8 cellular contexts compared by ENCODE assay signal in genomic region chr5:169583424-169584215, GRCh38. TPM values are rescaled to one million over a fixed set of nuclear protein-coding genes. Genes with fewer than 3 reads are reported as not detected.
DNase-seq lines count a peak whose midpoint lies in the region; ATAC-seq, FAIRE-seq and TF ChIP-seq lines count a peak whose summit lies in the region.

Gene SPDL1, plus strand, starts transcription at chr5:169583773. Its CDS starts 4,644 bp downstream, at chr5:169588417.

- no peaks in the 10 kb centered on the region for H3K36me3 ChIP-seq in adrenal gland (replicated peaks in 1 of 2)
- H3K36me3 ChIP-seq in heart left ventricle: peaks cover 0 to 5% (median 4%) of the 10 kb centered on the region in 9 donors
- peaks cover 0 to 3% (median 1%) of the 10 kb centered on the region in 4 donors for H3K36me3 ChIP-seq in upper lobe of left lung

- peaks cover 27 to 39% (median 39%) of the 10 kb centered on the region in 3 donors for H3K4me1 Mint-ChIP-seq in T-cell

- peaks cover 6% of the 10 kb centered on the region for H3K36me3 Mint-ChIP-seq in T-cell

- H3K4me1 ChIP-seq in adrenal gland (replicated peaks in 1 of 2) (peaks cover 0 to 25% of the 10 kb centered on the region in 2 donors), heart left ventricle (peaks cover 0 to 21% (median 6%) of the 10 kb centered on the region in 12 donors), upper lobe of left lung (peaks cover 8 to 11% (median 9%) of the 10 kb centered on the region in 4 donors)

- peak within 1 kb of the TSS; percentile 96 to 98 for H3K27ac Mint-ChIP-seq in T-cell

- H3K27me3 Mint-ChIP-seq in T-cell: no peaks in the 10 kb centered on the region

- peak; percentile 94 for FAIRE-seq in GM12891 (lab: Jason Lieb, UNC)

- H3K27ac ChIP-seq in adrenal gland (peak within 1 kb of the TSS; percentile 2 to 78 (median 60)), heart left ventricle (peak within 1 kb of the TSS in 11 of 12 donors; percentile 41 to 82 (median 75)), upper lobe of left lung (peak within 1 kb of the TSS; percentile 72 to 81 (median 74))

- TF ChIP-seq POLR2A in GM12891 (IDR thresholded peaks at IDR 0.05; ENCODE audit: low read depth, low read length) (peak; percentile 87), adrenal gland (IDR thresholded peaks at IDR 0.05) (peak in 1 of 2 donors; percentile 90), heart left ventricle (IDR thresholded peaks at IDR 0.05) (peak in 1 of 2 donors; percentile 88), upper lobe of left lung (IDR thresholded peaks at IDR 0.05) (peak in 2 of 4 donors; percentile 68 to 72)

- H3K4me3 ChIP-seq in adrenal gland (peak within 1 kb of the TSS; percentile 4 to 92 (median 58)), heart left ventricle (peak within 1 kb of the TSS; percentile 47 to 95 (median 73)), upper lobe of left lung (peak within 1 kb of the TSS; percentile 73 to 98 (median 84))

- WGBS in adrenal gland, 4 donors: 0% methylated on average over 42 to 53 of the region's 53 CpGs
- 0 to 1% (median 0%) methylated on average over 51 to 53 of the region's 53 CpGs for WGBS in heart left ventricle, 4 donors
- 0% methylated on average over 33 to 52 of the region's 53 CpGs for whole genome bisulfite sequencing in upper lobe of left lung, 2 donors

- CTCF ChIA-PET in T-cell (lab: Charles Lee): interaction anchor here (0.7 to 1.7 kb wide), 12 partner anchors 11 to 832 kb away, joined by 3 to 14 read pairs (median 4); partner anchors contain the start of gene DOCK2 (in 1 of the 2)

- H3K4me3 Mint-ChIP-seq in T-cell: peak within 1 kb of the TSS; percentile 95 to 98 (median 97)

- DNase-seq in GM12891 (ENCODE audit: insufficient read length, low spot score) (peak; percentile 61), NCI-H1436 treated with DMSO at 0.1 percent for 48 hours (lab: John Stamatoyannopoulos, UW) (peak; percentile 42), T-cell (peak; percentile 87 to 94 (median 91)), adrenal gland (peak; percentile 95 to 98 (median 97)), heart left ventricle (peak; percentile 94 to 97 (median 95)), pons (ENCODE audit: low spot score) (peak; percentile 95), upper lobe of left lung (peak; percentile 94 to 96)

- intact Hi-C loops in adrenal gland (cut with DNase I) (no loop called here), heart left ventricle (cut with DNase I) (loop anchor here in 6 of 10 donors (2.0 to 10.0 kb wide), 6 partner anchors 596 to 906 kb away; no protein-coding TSS in a partner anchor)

- H3K9me3 ChIP-seq in adrenal gland (replicated peaks in 1 of 3) (no peaks in the 10 kb centered on the region), heart left ventricle (no peaks in the 10 kb centered on the region), upper lobe of left lung (no peaks in the 10 kb centered on the region)

- ATAC-seq in HG02840 (IDR thresholded peaks at IDR 0.05; ENCODE audit: low FRiP score, unreplicated experiment) (peak; percentile 93), T-cell (replicated peaks in 1 of 4) (peak; percentile 96 to 98 (median 97)), heart left ventricle (peak; percentile 94 to 98 (median 97)), upper lobe of left lung (ENCODE audit: low FRiP score in 2 of 2) (peak; percentile 96 to 98)

- POLR2A ChIA-PET in T-cell (lab: Charles Lee): interaction anchor here in 1 of 2 donors (0.7 to 1.1 kb wide), 4 partner anchors 54 to 1803 kb away, joined by 4 to 11 read pairs (median 5); no protein-coding TSS in a partner anchor

- H3K9me3 Mint-ChIP-seq in T-cell: no peaks in the 10 kb centered on the region

- TF ChIP-seq CTCF in adrenal gland (IDR thresholded peaks at IDR 0.05): no peak
- TF ChIP-seq CTCF in heart left ventricle (IDR thresholded peaks at IDR 0.05): no peak
- TF ChIP-seq CTCF in upper lobe of left lung (IDR thresholded peaks at IDR 0.05): no peak

- no peak for TF ChIP-seq EP300 in upper lobe of left lung (IDR thresholded peaks at IDR 0.05)

- H3K27me3 ChIP-seq in adrenal gland: no peaks in the 10 kb centered on the region
- peaks cover 0 to 3% (median 0%) of the 10 kb centered on the region in 9 donors for H3K27me3 ChIP-seq in heart left ventricle
- no peaks in the 10 kb centered on the region for H3K27me3 ChIP-seq in upper lobe of left lung

TF ChIP-seq in GM12891, 5 proteins besides CTCF, POLR2A, EP300 and RAD21:
- peak; percentile 81; the same call in 1 of the 2 replicates for TF ChIP-seq TAF1 (IDR thresholded peaks at IDR 0.05; ENCODE audit: low read depth, low read length)
- peak; percentile 51; the same call in 1 of the 2 replicates for TF ChIP-seq POU2F2 (IDR thresholded peaks at IDR 0.05; ENCODE audit: low read depth, low read length)
- no peak for TF ChIP-seq PAX5 (IDR thresholded peaks at IDR 0.05; ENCODE audit: insufficient read depth, low read length, severe bottlenecking)
- TF ChIP-seq SPI1 (IDR thresholded peaks at IDR 0.05; ENCODE audit: low read depth, low read length): no peak
- TF ChIP-seq POLR2AphosphoS5 (IDR thresholded peaks at IDR 0.05; ENCODE audit: low read depth, low read length): peak; percentile 92
TF ChIP-seq in GM12891: peak in this region for 3.

RNA-seq across cellular contexts. Expression of gene SPDL1, which starts in this region (rescaled TPM):
- 21.0 TPM for polyA plus RNA-seq in GM12891 (2012; ENCODE audit: low read depth, missing spikeins)
- total RNA-seq in T-cell (10 to 100 TPM in 4 of 5 donors, 1 to 10 TPM in 1; 3.2 to 13.8 (median 11.9) TPM), adrenal gland (10 to 100 TPM in 1 of 8 donors, 1 to 10 TPM in 6, under 1 TPM in 1; 0.72 to 11.6 (median 6.5) TPM), heart left ventricle (1 to 10 TPM; 3.3 to 7.0 (median 5.0) TPM), upper lobe of left lung (1 to 10 TPM; 1.9 to 9.2 (median 5.5) TPM)
- polyA plus RNA-seq in adrenal gland (10 to 100 TPM in 1 of 3 donors, 1 to 10 TPM in 2; 2.8 to 15.4 (median 5.5) TPM), heart left ventricle (1 to 10 TPM; 2.2 to 6.7 TPM)

Comparison
In these comparisons a context has a peak if more than half of its experiments do, and no peak if none do; other contexts are left out.
1. Peak in every context shown above with its lines: DNase-seq, ATAC-seq, H3K4me3 ChIP-seq and H3K27ac ChIP-seq.
2. DNase-seq: peak in every context shown above with its lines; median percentile 97 in adrenal gland; 95 in heart left ventricle; 95 in pons; 95 in upper lobe of left lung; 91 in T-cell; 61 in GM12891; 42 in NCI-H1436 treated with DMSO at 0.1 percent for 48 hours.
3. intact Hi-C loops: an anchor here in heart left ventricle (2.0 to 10.0 kb wide); none called in adrenal gland.